In the genomic region with DNA sequence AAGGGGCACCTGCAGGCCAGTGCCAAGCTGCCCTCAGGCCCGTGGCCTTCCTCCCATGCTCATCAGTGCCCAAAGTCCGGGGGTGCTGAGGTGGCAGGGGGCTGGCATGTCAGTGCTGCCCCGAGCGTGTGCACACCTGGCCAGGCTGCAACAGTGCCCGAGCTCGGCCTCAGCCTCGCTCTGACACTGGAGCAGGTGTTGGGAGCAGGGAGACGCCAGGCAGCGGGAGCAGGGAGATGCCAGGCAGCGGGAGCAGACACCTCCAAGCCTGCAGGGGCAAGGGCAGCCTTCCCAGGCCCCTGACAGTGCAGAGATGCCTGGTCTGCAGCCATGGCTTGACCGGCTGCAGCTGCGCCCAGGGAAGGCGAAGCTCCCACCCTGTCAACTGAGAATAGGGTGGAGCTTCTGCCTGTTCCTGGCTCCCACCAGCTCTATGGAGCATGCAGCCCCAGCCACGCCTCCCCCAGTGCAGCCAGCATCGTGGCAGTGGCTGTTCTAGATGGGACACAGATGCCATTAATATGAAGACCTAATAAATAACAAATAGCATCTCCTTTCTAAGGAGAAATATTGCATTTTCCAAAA, we compare ENCODE assay signal across 30 cellular contexts.
DNase-seq lines count a peak whose midpoint lies in the region; ATAC-seq and TF ChIP-seq lines count a peak whose summit lies in the region.
"Had no signal": no experiment of that assay in that cellular context is flagged by ENCODE, and none has a peak within 500 bp of the region (broad histone marks: within the 10 kb centered on the region; RNA-seq: fewer than 3 reads in every experiment).

No MANE protein-coding gene starts in this region.

- no peaks in the 10 kb centered on the region for H3K27me3 Mint-ChIP-seq in activated CD8-positive, alpha-beta memory T cell treated with anti-CD3 and anti-CD28 coated beads, Interleukin-2, amount 10 ng/mL, durations not matched to agents 7 days and 5 days
- H3K27me3 Mint-ChIP-seq: activated CD4-positive, alpha-beta T cell treated with anti-CD3 and anti-CD28 coated beads for 36 hours; activated naive CD8-positive, alpha-beta T cell; stimulated activated memory B cell treated with anti-CD40 and anti-IgM and Interleukin-4, amounts not matched to agents 10 μg/mL and 1 μg/mL and 100 μg/mL, for 72 hours had no signal

- no peaks in the 10 kb centered on the region for H3K9me3 Mint-ChIP-seq in activated CD8-positive, alpha-beta memory T cell treated with anti-CD3 and anti-CD28 coated beads, Interleukin-2, amount 10 ng/mL, durations not matched to agents 7 days and 5 days (ENCODE audit: low read depth)
- H3K9me3 Mint-ChIP-seq: activated T-helper 1 cell treated with anti-CD3 and anti-CD28 coated beads, Interleukin-12 subunit alpha, Interleukin-12 subunit beta, Interleukin-2, Interleukin-4 antibody, amounts not matched to agents 30 ng/mL and 10 ng/mL and 1 ng/mL, durations not matched to agents 14 hours and 24 hours and 36 hours; stimulated activated memory B cell treated with anti-CD40 and anti-IgM and Interleukin-4, amounts not matched to agents 10 μg/mL and 1 μg/mL and 100 μg/mL, for 72 hours had no signal

- no peak for ATAC-seq in activated CD8-positive, alpha-beta memory T cell treated with anti-CD3 and anti-CD28 coated beads, Interleukin-2, amount 10 ng/mL, durations not matched to agents 7 days and 5 days
- no peak for ATAC-seq in GM18858 (IDR thresholded peaks at IDR 0.05; ENCODE audit: unreplicated experiment)
- ATAC-seq in HG03108 (IDR thresholded peaks at IDR 0.05; ENCODE audit: unreplicated experiment) = no peak
- ATAC-seq: A549; gastroesophageal sphincter; stimulated activated memory B cell treated with anti-CD40 and anti-IgM and Interleukin-4, amounts not matched to agents 10 μg/mL and 1 μg/mL and 100 μg/mL, for 72 hours had no signal

- no peak for DNase-seq in activated CD8-positive, alpha-beta memory T cell treated with anti-CD3 and anti-CD28 coated beads, Interleukin-2, amount 10 ng/mL, durations not matched to agents 7 days and 5 days
- no peak for DNase-seq in activated CD8-positive, alpha-beta memory T cell treated with anti-CD3 and anti-CD28 coated beads for 24 hours
- DNase-seq in dorsolateral prefrontal cortex (peak; percentile 20 to 87 (median 79)), left kidney (ENCODE audit: low read depth, low spot score) (peak; percentile 68), putamen (ENCODE audit: low spot score) (peak; percentile 88), islet precursor cell (no peak)
- DNase-seq: activated CD4-positive, alpha-beta T cell treated with anti-CD3 and anti-CD28 coated beads for 36 hours; cerebellar nuclear complex; DMS53; effector CD8-positive, alpha-beta T cell; GF-D8; KBM-7; mammary epithelial cell; MM.1S; NCI-H1436; NCI-H524 treated with DMSO at 0.1 percent for 48 hours; NK-92 treated with Interleukin-12 subunit alpha and Interleukin-12 subunit beta, amount 100 ng/mL, for 24 hours; SHP77 treated with DMSO at 0.1 percent for 48 hours; spleen; stimulated activated CD4-positive, alpha-beta T cell treated with anti-CD3 and anti-CD28 coated beads, Interleukin-2, amount 100 ng/mL, for 48 hours had no signal

- H3K27ac Mint-ChIP-seq in activated CD8-positive, alpha-beta memory T cell treated with anti-CD3 and anti-CD28 coated beads, Interleukin-2, amount 10 ng/mL, durations not matched to agents 7 days and 5 days = peak overlapping the region; percentile 63
- H3K27ac Mint-ChIP-seq: activated CD4-positive, alpha-beta T cell treated with anti-CD3 and anti-CD28 coated beads for 36 hours; activated naive CD8-positive, alpha-beta T cell; activated T-helper 1 cell treated with anti-CD3 and anti-CD28 coated beads, Interleukin-12 subunit alpha, Interleukin-12 subunit beta, Interleukin-2, Interleukin-4 antibody, amounts not matched to agents 30 ng/mL and 10 ng/mL and 1 ng/mL, durations not matched to agents 14 hours and 24 hours and 36 hours; stimulated activated memory B cell treated with anti-CD40 and anti-IgM and Interleukin-4, amounts not matched to agents 10 μg/mL and 1 μg/mL and 100 μg/mL, for 72 hours had no signal

- no peaks in the 10 kb centered on the region for H3K27me3 ChIP-seq in dorsolateral prefrontal cortex
- H3K27me3 ChIP-seq: gastroesophageal sphincter, right atrium auricular region, spleen, vagina had no signal

- no peak overlapping the region for H3K4me3 Mint-ChIP-seq in activated CD8-positive, alpha-beta memory T cell treated with anti-CD3 and anti-CD28 coated beads, Interleukin-2, amount 10 ng/mL, durations not matched to agents 7 days and 5 days
- H3K4me3 Mint-ChIP-seq: activated CD4-positive, alpha-beta T cell treated with anti-CD3 and anti-CD28 coated beads for 36 hours; activated naive CD8-positive, alpha-beta T cell; activated T-helper 1 cell treated with anti-CD3 and anti-CD28 coated beads, Interleukin-12 subunit alpha, Interleukin-12 subunit beta, Interleukin-2, Interleukin-4 antibody, amounts not matched to agents 30 ng/mL and 10 ng/mL and 1 ng/mL, durations not matched to agents 14 hours and 24 hours and 36 hours; stimulated activated memory B cell treated with anti-CD40 and anti-IgM and Interleukin-4, amounts not matched to agents 10 μg/mL and 1 μg/mL and 100 μg/mL, for 72 hours had no signal

- peak overlapping the region; percentile 60 to 98 (median 93) for H3K27ac ChIP-seq in dorsolateral prefrontal cortex
- H3K27ac ChIP-seq: A549, gastroesophageal sphincter, right atrium auricular region, thoracic aorta, vagina had no signal

- peaks cover 54% of the 10 kb centered on the region for H3K4me1 Mint-ChIP-seq in activated CD8-positive, alpha-beta memory T cell treated with anti-CD3 and anti-CD28 coated beads, Interleukin-2, amount 10 ng/mL, durations not matched to agents 7 days and 5 days

- intact Hi-C loops in dorsolateral prefrontal cortex (cut with DNase I) = no loop called here

- CTCF ChIA-PET in activated CD8-positive, alpha-beta memory T cell treated with anti-CD3 and anti-CD28 coated beads, Interleukin-2, amount 10 ng/mL, durations not matched to agents 7 days and 5 days (lab: Charles Lee) = no interaction called here

- H3K36me3 Mint-ChIP-seq in activated CD8-positive, alpha-beta memory T cell treated with anti-CD3 and anti-CD28 coated beads, Interleukin-2, amount 10 ng/mL, durations not matched to agents 7 days and 5 days = peaks cover 4% of the 10 kb centered on the region
- H3K36me3 Mint-ChIP-seq: stimulated activated memory B cell treated with anti-CD40 and anti-IgM and Interleukin-4, amounts not matched to agents 10 μg/mL and 1 μg/mL and 100 μg/mL, for 72 hours had no signal

- peak in 1 of 56 donors; percentile 37 for TF ChIP-seq CTCF in dorsolateral prefrontal cortex (IDR thresholded peaks at IDR 0.05 in 54 of 56, conservative IDR thresholded peaks at IDR 0.05 in 2 of 56; ENCODE audit: low read depth in 1 of 56, partially characterized antibody in 56 of 56)

- peak overlapping the region in 1 of 59 donors; percentile 8 for H3K4me3 ChIP-seq in dorsolateral prefrontal cortex
- H3K4me3 ChIP-seq: A549, gastroesophageal sphincter, right atrium auricular region, vagina had no signal

Comparison
In these comparisons a context has a peak if more than half of its experiments do, and no peak if none do; other contexts are left out.
1. DNase-seq: peak in dorsolateral prefrontal cortex (10 of 10), left kidney (single experiment) and putamen (single experiment); none in activated CD8-positive, alpha-beta memory T cell treated with anti-CD3 and anti-CD28 coated beads, Interleukin-2, amount 10 ng/mL, durations not matched to agents 7 days and 5 days (single experiment), activated CD8-positive, alpha-beta memory T cell treated with anti-CD3 and anti-CD28 coated beads for 24 hours (single experiment) and islet precursor cell (single experiment).